In genomic region chr2:126953483-126953882, GRCh38 we compare ENCODE assay signal across 22 cellular contexts. TPM values are rescaled to one million over a fixed set of nuclear protein-coding genes. Genes with fewer than 3 reads are reported as not detected.
"Had no signal": no experiment of that assay in that cellular context is flagged by ENCODE, and none has a peak within 500 bp of the region (broad histone marks: within the 10 kb centered on the region; RNA-seq: fewer than 3 reads in every experiment).

No MANE protein-coding gene starts in this region.

- H3K4me3 ChIP-seq: gastroesophageal sphincter, heart left ventricle, neural progenitor cell, right atrium auricular region, tibial artery had no signal

- H3K27me3 ChIP-seq: neural progenitor cell, right atrium auricular region had no signal

- H3K27ac ChIP-seq: gastroesophageal sphincter, heart left ventricle, neural progenitor cell, right atrium auricular region, tibial artery had no signal

- H3K4me1 ChIP-seq: gastroesophageal sphincter, heart left ventricle, right atrium auricular region, tibial artery had no signal

- DNase-seq: activated CD4-positive, alpha-beta T cell treated with anti-CD3 and anti-CD28 coated beads, Interleukin-2, amount 50 U/mL, for 48 hours; activated T-cell treated with anti-CD3 and anti-CD28 coated beads for 4 hours; effector CD8-positive, alpha-beta T cell; heart left ventricle; immature natural killer cell; kidney glomerular epithelial cell; left ventricle myocardium superior; naive thymus-derived CD4-positive, alpha-beta T cell; stimulated activated CD4-positive, alpha-beta T cell treated with anti-CD3 and anti-CD28 coated beads, Interleukin-2, amount 100 ng/mL, for 24 hours; stimulated activated naive CD4-positive, alpha-beta T cell treated with Interleukin-2 at 50 U/mL for 16 hours; substantia nigra; tibial artery had no signal

- H3K9me3 ChIP-seq: tibial artery had no signal

- ATAC-seq: esophagus mucosa; gastroesophageal sphincter; heart left ventricle; left ventricle myocardium superior; naive thymus-derived CD4-positive, alpha-beta T cell had no signal

- H3K36me3 ChIP-seq: gastroesophageal sphincter, heart left ventricle, neural progenitor cell, right atrium auricular region, tibial artery had no signal

RNA-seq across cellular contexts. Expression of gene TEX51, which starts 54.8 kb away (rescaled TPM):
- total RNA-seq: activated T-helper 1 cell treated with anti-CD3 and anti-CD28 coated beads, Interleukin-12 subunit alpha, Interleukin-12 subunit beta, Interleukin-2, Interleukin-4 antibody, amounts not matched to agents 30 ng/mL and 10 ng/mL and 1 ng/mL, durations not matched to agents 14 hours and 24 hours and 36 hours; chondrocyte; esophagus mucosa; gastroesophageal sphincter; heart left ventricle; left ventricle myocardium superior; mucosa of gallbladder; naive thymus-derived CD4-positive, alpha-beta T cell; osteoblast; progenitor cell of endocrine pancreas; right atrium auricular region; skeletal muscle tissue had no signal
